In genomic region chr15:58223432-58223831, GRCh38 we compare ENCODE assay signal across 1 cellular context.
TF ChIP-seq lines count a peak whose summit lies in the region.

No MANE protein-coding gene starts in this region.

TF ChIP-seq in IMR-90, 13 proteins besides CTCF, POLR2A, EP300 and RAD21:
- TF ChIP-seq CEBPB (IDR thresholded peaks at IDR 0.05; ENCODE audit: low read depth, low read length): peak; percentile 52
- no peak for TF ChIP-seq USF2 (IDR thresholded peaks at IDR 0.05; ENCODE audit: low read depth, low read length)
